1 cellular context compared by ENCODE assay signal in the genomic region with DNA sequence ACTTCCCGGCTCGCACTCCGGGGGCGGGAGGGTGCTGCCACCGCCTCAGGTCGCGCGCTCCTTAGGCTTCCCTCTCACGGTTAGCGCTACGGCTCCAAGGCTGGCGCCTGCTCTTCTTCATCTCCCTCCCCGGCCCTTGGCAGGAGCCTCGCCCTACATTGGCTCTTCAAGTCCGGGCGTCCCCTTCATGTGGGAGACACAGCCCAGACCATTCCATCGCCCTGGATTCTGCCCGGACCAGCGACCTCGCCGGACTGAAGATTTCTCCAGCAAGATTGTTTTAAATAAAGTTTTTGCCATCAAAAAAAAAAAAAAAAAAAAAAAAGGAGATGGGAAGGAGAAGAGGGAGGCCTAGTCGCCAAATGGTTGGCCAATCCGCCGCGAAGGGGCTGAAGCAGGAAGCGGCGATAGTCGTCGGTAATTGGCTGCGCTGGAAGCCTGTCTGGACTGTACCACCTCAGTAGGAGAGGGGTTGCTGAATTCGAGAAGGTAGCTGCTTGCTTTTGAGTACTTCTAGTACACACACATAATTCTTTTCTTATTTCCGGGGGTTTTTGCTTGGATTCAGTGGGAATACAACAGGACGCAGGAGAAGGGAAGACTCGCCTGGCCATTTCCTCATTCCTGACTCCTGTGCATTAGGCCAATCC.
A peak's percentile ranks its signal among the peaks of the same experiment; 100 is the strongest.
TF ChIP-seq lines count a peak whose summit lies in the region.

No MANE protein-coding gene starts in this region.

TF ChIP-seq in HepG2, 621 proteins besides CTCF, POLR2A, EP300 and RAD21 (continued from another document):
- TF ChIP-seq, protein P1, sequence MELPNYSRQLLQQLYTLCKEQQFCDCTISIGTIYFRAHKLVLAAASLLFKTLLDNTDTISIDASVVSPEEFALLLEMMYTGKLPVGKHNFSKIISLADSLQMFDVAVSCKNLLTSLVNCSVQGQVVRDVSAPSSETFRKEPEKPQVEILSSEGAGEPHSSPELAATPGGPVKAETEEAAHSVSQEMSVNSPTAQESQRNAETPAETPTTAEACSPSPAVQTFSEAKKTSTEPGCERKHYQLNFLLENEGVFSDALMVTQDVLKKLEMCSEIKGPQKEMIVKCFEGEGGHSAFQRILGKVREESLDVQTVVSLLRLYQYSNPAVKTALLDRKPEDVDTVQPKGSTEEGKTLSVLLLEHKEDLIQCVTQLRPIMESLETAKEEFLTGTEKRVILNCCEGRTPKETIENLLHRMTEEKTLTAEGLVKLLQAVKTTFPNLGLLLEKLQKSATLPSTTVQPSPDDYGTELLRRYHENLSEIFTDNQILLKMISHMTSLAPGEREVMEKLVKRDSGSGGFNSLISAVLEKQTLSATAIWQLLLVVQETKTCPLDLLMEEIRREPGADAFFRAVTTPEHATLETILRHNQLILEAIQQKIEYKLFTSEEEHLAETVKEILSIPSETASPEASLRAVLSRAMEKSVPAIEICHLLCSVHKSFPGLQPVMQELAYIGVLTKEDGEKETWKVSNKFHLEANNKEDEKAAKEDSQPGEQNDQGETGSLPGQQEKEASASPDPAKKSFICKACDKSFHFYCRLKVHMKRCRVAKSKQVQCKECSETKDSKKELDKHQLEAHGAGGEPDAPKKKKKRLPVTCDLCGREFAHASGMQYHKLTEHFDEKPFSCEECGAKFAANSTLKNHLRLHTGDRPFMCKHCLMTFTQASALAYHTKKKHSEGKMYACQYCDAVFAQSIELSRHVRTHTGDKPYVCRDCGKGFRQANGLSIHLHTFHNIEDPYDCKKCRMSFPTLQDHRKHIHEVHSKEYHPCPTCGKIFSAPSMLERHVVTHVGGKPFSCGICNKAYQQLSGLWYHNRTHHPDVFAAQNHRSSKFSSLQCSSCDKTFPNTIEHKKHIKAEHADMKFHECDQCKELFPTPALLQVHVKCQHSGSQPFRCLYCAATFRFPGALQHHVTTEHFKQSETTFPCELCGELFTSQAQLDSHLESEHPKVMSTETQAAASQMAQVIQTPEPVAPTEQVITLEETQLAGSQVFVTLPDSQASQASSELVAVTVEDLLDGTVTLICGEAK (IDR thresholded peaks at IDR 0.05), result peak; percentile 100
- TF ChIP-seq, protein P1 (CRISPR knock-in tag; IDR thresholded peaks at IDR 0.05), result peak; percentile 100
- TF ChIP-seq MTF1 (CRISPR knock-in tag; IDR thresholded peaks at IDR 0.05) (0 out of 2 replicates have a peak, but pooled peaks have one; percentile 59), NKX3-1 (CRISPR knock-in tag; IDR thresholded peaks at IDR 0.05) (peak; percentile 83), RELA (CRISPR knock-in tag; IDR thresholded peaks at IDR 0.05) (no peak), NR2F1 (CRISPR knock-in tag; IDR thresholded peaks at IDR 0.05) (no peak), ZNF782 (CRISPR knock-in tag; IDR thresholded peaks at IDR 0.05; ENCODE audit: borderline replicate concordance) (no peak), SP4 (CRISPR knock-in tag; IDR thresholded peaks at IDR 0.05) (peak; percentile 44; the same call in 1 of the 2 replicates), ZNF562 (CRISPR knock-in tag; IDR thresholded peaks at IDR 0.05; ENCODE audit: borderline replicate concordance) (no peak), ZNF234 (CRISPR knock-in tag; conservative IDR thresholded peaks at IDR 0.05) (no peak), MIXL1 (CRISPR knock-in tag; IDR thresholded peaks at IDR 0.05) (0 out of 2 replicates have a peak, but pooled peaks have one; percentile 46), CEBPB (IDR thresholded peaks at IDR 0.05; ENCODE audit: borderline replicate concordance, low read depth, low read length) (peak; percentile 43; the same call in 1 of the 2 replicates), FOSL2 (CRISPR knock-in tag; IDR thresholded peaks at IDR 0.05) (no peak), HHEX (CRISPR knock-in tag; IDR thresholded peaks at IDR 0.05) (no peak), BHLHE40 (IDR thresholded peaks at IDR 0.05; ENCODE audit: low read length) (peak; percentile 88)
- TF ChIP-seq, protein P2, sequence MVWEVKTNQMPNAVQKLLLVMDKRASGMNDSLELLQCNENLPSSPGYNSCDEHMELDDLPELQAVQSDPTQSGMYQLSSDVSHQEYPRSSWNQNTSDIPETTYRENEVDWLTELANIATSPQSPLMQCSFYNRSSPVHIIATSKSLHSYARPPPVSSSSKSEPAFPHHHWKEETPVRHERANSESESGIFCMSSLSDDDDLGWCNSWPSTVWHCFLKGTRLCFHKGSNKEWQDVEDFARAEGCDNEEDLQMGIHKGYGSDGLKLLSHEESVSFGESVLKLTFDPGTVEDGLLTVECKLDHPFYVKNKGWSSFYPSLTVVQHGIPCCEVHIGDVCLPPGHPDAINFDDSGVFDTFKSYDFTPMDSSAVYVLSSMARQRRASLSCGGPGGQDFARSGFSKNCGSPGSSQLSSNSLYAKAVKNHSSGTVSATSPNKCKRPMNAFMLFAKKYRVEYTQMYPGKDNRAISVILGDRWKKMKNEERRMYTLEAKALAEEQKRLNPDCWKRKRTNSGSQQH (CRISPR knock-in tag; IDR thresholded peaks at IDR 0.05; ENCODE audit: low read depth), result 0 out of 2 replicates have a peak, but pooled peaks have one; percentile 25
- TF ChIP-seq, protein P3, sequence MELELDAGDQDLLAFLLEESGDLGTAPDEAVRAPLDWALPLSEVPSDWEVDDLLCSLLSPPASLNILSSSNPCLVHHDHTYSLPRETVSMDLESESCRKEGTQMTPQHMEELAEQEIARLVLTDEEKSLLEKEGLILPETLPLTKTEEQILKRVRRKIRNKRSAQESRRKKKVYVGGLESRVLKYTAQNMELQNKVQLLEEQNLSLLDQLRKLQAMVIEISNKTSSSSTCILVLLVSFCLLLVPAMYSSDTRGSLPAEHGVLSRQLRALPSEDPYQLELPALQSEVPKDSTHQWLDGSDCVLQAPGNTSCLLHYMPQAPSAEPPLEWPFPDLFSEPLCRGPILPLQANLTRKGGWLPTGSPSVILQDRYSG (CRISPR knock-in tag; IDR thresholded peaks at IDR 0.05), result peak; percentile 57; the same call in 1 of the 2 replicates
- TF ChIP-seq, protein P4, sequence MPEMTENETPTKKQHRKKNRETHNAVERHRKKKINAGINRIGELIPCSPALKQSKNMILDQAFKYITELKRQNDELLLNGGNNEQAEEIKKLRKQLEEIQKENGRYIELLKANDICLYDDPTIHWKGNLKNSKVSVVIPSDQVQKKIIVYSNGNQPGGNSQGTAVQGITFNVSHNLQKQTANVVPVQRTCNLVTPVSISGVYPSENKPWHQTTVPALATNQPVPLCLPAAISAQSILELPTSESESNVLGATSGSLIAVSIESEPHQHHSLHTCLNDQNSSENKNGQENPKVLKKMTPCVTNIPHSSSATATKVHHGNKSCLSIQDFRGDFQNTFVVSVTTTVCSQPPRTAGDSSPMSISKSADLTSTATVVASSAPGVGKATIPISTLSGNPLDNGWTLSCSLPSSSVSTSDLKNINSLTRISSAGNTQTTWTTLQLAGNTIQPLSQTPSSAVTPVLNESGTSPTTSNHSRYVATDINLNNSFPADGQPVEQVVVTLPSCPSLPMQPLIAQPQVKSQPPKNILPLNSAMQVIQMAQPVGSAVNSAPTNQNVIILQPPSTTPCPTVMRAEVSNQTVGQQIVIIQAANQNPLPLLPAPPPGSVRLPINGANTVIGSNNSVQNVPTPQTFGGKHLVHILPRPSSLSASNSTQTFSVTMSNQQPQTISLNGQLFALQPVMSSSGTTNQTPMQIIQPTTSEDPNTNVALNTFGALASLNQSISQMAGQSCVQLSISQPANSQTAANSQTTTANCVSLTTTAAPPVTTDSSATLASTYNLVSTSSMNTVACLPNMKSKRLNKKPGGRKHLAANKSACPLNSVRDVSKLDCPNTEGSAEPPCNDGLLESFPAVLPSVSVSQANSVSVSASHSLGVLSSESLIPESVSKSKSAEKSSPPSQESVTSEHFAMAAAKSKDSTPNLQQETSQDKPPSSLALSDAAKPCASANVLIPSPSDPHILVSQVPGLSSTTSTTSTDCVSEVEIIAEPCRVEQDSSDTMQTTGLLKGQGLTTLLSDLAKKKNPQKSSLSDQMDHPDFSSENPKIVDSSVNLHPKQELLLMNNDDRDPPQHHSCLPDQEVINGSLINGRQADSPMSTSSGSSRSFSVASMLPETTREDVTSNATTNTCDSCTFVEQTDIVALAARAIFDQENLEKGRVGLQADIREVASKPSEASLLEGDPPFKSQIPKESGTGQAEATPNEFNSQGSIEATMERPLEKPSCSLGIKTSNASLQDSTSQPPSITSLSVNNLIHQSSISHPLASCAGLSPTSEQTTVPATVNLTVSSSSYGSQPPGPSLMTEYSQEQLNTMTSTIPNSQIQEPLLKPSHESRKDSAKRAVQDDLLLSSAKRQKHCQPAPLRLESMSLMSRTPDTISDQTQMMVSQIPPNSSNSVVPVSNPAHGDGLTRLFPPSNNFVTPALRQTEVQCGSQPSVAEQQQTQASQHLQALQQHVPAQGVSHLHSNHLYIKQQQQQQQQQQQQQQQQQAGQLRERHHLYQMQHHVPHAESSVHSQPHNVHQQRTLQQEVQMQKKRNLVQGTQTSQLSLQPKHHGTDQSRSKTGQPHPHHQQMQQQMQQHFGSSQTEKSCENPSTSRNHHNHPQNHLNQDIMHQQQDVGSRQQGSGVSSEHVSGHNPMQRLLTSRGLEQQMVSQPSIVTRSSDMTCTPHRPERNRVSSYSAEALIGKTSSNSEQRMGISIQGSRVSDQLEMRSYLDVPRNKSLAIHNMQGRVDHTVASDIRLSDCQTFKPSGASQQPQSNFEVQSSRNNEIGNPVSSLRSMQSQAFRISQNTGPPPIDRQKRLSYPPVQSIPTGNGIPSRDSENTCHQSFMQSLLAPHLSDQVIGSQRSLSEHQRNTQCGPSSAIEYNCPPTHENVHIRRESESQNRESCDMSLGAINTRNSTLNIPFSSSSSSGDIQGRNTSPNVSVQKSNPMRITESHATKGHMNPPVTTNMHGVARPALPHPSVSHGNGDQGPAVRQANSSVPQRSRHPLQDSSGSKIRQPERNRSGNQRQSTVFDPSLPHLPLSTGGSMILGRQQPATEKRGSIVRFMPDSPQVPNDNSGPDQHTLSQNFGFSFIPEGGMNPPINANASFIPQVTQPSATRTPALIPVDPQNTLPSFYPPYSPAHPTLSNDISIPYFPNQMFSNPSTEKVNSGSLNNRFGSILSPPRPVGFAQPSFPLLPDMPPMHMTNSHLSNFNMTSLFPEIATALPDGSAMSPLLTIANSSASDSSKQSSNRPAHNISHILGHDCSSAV (CRISPR knock-in tag; IDR thresholded peaks at IDR 0.05; ENCODE audit: borderline replicate concordance), result no peak
